27 cellular contexts compared by ENCODE assay signal in the genomic region with DNA sequence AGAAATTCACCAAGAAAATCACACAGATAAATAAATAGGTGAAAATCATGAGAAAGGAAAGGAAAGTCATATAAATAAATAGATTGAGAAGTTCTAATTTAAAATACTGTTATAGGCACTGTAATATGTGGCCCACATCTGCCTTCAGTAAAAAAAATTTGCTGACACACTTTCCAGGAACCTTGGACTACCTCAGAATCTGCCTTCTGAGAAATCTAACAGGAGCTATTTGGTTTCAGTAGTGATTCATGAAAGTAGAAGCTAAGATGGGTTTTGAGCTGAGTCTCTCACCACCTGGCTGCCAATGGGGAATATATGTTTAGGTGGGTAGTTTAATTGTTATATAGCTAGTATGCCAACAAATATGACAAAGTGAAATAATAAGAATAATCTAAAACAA.
"Had no signal": no experiment of that assay in that cellular context is flagged by ENCODE, and none has a peak within 500 bp of the region (broad histone marks: within the 10 kb centered on the region; RNA-seq: fewer than 3 reads in every experiment).

No MANE protein-coding gene starts in this region.

- H3K27me3 Mint-ChIP-seq: natural killer cell treated with Interleukin-12 subunit alpha and Interleukin-12 subunit beta and Interleukin-15 and Interleukin-18, amount 100 ng/mL, for 72 hours; stimulated activated naive B cell treated with anti-CD40 and anti-IgM and Interleukin-4, amounts not matched to agents 10 μg/mL and 1 μg/mL and 100 μg/mL, for 72 hours; stimulated activated naive CD8-positive, alpha-beta T cell treated with anti-CD3 and anti-CD28 coated beads, Interleukin-15, Interleukin-2, amounts not matched to agents 100 ng/mL and 50 ng/mL, for 24 hours had no signal

- H3K27ac ChIP-seq: neutrophil, pancreas, prostate gland, right lobe of liver, sigmoid colon, stomach, thoracic aorta, thyroid gland, tibial nerve, upper lobe of left lung, vagina had no signal

- H3K9me3 ChIP-seq: neutrophil, pancreas, prostate gland, right lobe of liver, thyroid gland, vagina had no signal

- H3K4me3 ChIP-seq: pancreas, prostate gland, right lobe of liver, sigmoid colon, stomach, thoracic aorta, thyroid gland, tibial nerve, upper lobe of left lung, vagina had no signal

- DNase-seq: naive thymus-derived CD8-positive, alpha-beta T cell; nephron progenitor cell; nucleus accumbens; pancreas; right cardiac atrium; right lobe of liver; sigmoid colon; small intestine; stimulated activated CD4-positive, alpha-beta T cell treated with anti-CD3 and anti-CD28 coated beads, Interleukin-15, amount 100 ng/mL, for 24 hours; stimulated activated CD4-positive, alpha-beta T cell treated with anti-CD3 and anti-CD28 coated beads, Interleukin-2, amount 100 ng/mL, for 24 hours; stimulated activated CD4-positive, alpha-beta T cell treated with anti-CD3 and anti-CD28 coated beads, Interleukin-2, amount 100 ng/mL, for 48 hours; stimulated activated CD4-positive, alpha-beta T cell treated with anti-CD3 and anti-CD28 coated beads, Interleukin-4, amount 100 ng/mL, for 24 hours; stimulated activated naive B cell treated with anti-CD40 and anti-IgM and Interleukin-4, amounts not matched to agents 10 μg/mL and 1 μg/mL and 100 μg/mL, for 72 hours; stimulated activated naive CD4-positive, alpha-beta T cell treated with Interleukin-2 at 50 U/mL for 16 hours; stomach; thyroid gland; trophoblast cell; upper lobe of left lung had no signal

- H3K4me1 Mint-ChIP-seq: naive thymus-derived CD8-positive, alpha-beta T cell; nephron progenitor cell; neural crest cell; stimulated activated effector memory CD8-positive, alpha-beta T cell treated with anti-CD3 and anti-CD28 coated beads, Interleukin-12 subunit alpha, Interleukin-12 subunit beta, amount 100 ng/mL, for 72 hours; stimulated activated naive B cell treated with anti-CD40 and anti-IgM and Interleukin-4, amounts not matched to agents 10 μg/mL and 1 μg/mL and 100 μg/mL, for 72 hours had no signal

- H3K36me3 ChIP-seq: neutrophil, pancreas, prostate gland, right lobe of liver, sigmoid colon, stomach, thoracic aorta, thyroid gland, tibial nerve, upper lobe of left lung, vagina had no signal

- H3K27ac Mint-ChIP-seq: naive thymus-derived CD8-positive, alpha-beta T cell; natural killer cell treated with Interleukin-12 subunit alpha and Interleukin-12 subunit beta and Interleukin-15 and Interleukin-18, amount 100 ng/mL, for 72 hours; nephron progenitor cell; stimulated activated effector memory CD8-positive, alpha-beta T cell treated with anti-CD3 and anti-CD28 coated beads, Interleukin-12 subunit alpha, Interleukin-12 subunit beta, amount 100 ng/mL, for 72 hours; stimulated activated naive B cell treated with anti-CD40 and anti-IgM and Interleukin-4, amounts not matched to agents 10 μg/mL and 1 μg/mL and 100 μg/mL, for 72 hours; stimulated activated naive CD8-positive, alpha-beta T cell treated with anti-CD3 and anti-CD28 coated beads, Interleukin-15, Interleukin-2, amounts not matched to agents 100 ng/mL and 50 ng/mL, for 24 hours had no signal

- H3K4me1 ChIP-seq: pancreas, prostate gland, right lobe of liver, sigmoid colon, stomach, thyroid gland, tibial nerve, upper lobe of left lung, vagina had no signal

- H3K4me3 Mint-ChIP-seq: naive thymus-derived CD8-positive, alpha-beta T cell; natural killer cell treated with Interleukin-12 subunit alpha and Interleukin-12 subunit beta and Interleukin-15 and Interleukin-18, amount 100 ng/mL, for 72 hours; nephron progenitor cell; neural crest cell; stimulated activated effector memory CD8-positive, alpha-beta T cell treated with anti-CD3 and anti-CD28 coated beads, Interleukin-12 subunit alpha, Interleukin-12 subunit beta, amount 100 ng/mL, for 72 hours; stimulated activated naive B cell treated with anti-CD40 and anti-IgM and Interleukin-4, amounts not matched to agents 10 μg/mL and 1 μg/mL and 100 μg/mL, for 72 hours; stimulated activated naive CD8-positive, alpha-beta T cell treated with anti-CD3 and anti-CD28 coated beads, Interleukin-15, Interleukin-2, amounts not matched to agents 100 ng/mL and 50 ng/mL, for 24 hours had no signal

- H3K36me3 Mint-ChIP-seq: natural killer cell treated with Interleukin-12 subunit alpha and Interleukin-12 subunit beta and Interleukin-15 and Interleukin-18, amount 100 ng/mL, for 72 hours; stimulated activated effector memory CD8-positive, alpha-beta T cell treated with anti-CD3 and anti-CD28 coated beads, Interleukin-12 subunit alpha, Interleukin-12 subunit beta, amount 100 ng/mL, for 72 hours; stimulated activated naive B cell treated with anti-CD40 and anti-IgM and Interleukin-4, amounts not matched to agents 10 μg/mL and 1 μg/mL and 100 μg/mL, for 72 hours had no signal

- H3K27me3 ChIP-seq: neutrophil, pancreas, right lobe of liver, sigmoid colon, stomach, thyroid gland, tibial nerve, upper lobe of left lung, vagina had no signal

- ATAC-seq: naive thymus-derived CD8-positive, alpha-beta T cell; natural killer cell treated with Interleukin-12 subunit alpha and Interleukin-12 subunit beta and Interleukin-15 and Interleukin-18, amount 100 ng/mL, for 72 hours; pancreas; right cardiac atrium; right lobe of liver; stimulated activated effector memory CD8-positive, alpha-beta T cell treated with anti-CD3 and anti-CD28 coated beads, Interleukin-12 subunit alpha, Interleukin-12 subunit beta, amount 100 ng/mL, for 72 hours; stimulated activated naive B cell treated with anti-CD40 and anti-IgM and Interleukin-4, amounts not matched to agents 10 μg/mL and 1 μg/mL and 100 μg/mL, for 72 hours had no signal
